Comparison of ENCODE assay signal across 12 cellular contexts in genomic region chr19:42465827-42466280, GRCh38. TPM values are rescaled to one million over a fixed set of nuclear protein-coding genes. Genes with fewer than 3 reads are reported as not detected.
DNase-seq lines count a peak whose midpoint lies in the region; ATAC-seq, FAIRE-seq and TF ChIP-seq lines count a peak whose summit lies in the region.
"Had no signal": no experiment of that assay in that cellular context is flagged by ENCODE, and none has a peak within 500 bp of the region (broad histone marks: within the 10 kb centered on the region; RNA-seq: fewer than 3 reads in every experiment).

No MANE protein-coding gene starts in this region.

- no peaks in the 10 kb centered on the region for H3K9me3 ChIP-seq in lower lobe of right lung
- no peaks in the 10 kb centered on the region for H3K9me3 ChIP-seq in mucosa of descending colon
- H3K9me3 ChIP-seq in thyroid gland: no peaks in the 10 kb centered on the region

- H3K4me3 ChIP-seq in lower lobe of right lung: no peak overlapping the region
- no peak overlapping the region for H3K4me3 ChIP-seq in mucosa of descending colon
- no peak overlapping the region for H3K4me3 ChIP-seq in thyroid gland (replicated peaks in 1 of 3)

- H3K4me1 ChIP-seq in lower lobe of right lung: peaks cover 18% of the 10 kb centered on the region
- peaks cover 13% of the 10 kb centered on the region for H3K4me1 ChIP-seq in mucosa of descending colon (ENCODE audit: low read depth)
- H3K4me1 ChIP-seq in thyroid gland: peaks cover 0 to 5% of the 10 kb centered on the region in 2 donors

- TF ChIP-seq POLR2A in GM12891 (IDR thresholded peaks at IDR 0.05; ENCODE audit: low read depth, low read length) (0 out of 2 replicates have a peak, but pooled peaks have one; percentile 29), thyroid gland (IDR thresholded peaks at IDR 0.05) (no peak)

- intact Hi-C loops in lower lobe of right lung (cut with DNase I) (no loop called here), mucosa of descending colon (cut with DNase I, micrococcal nuclease) (no loop called here), thyroid gland (cut with DNase I) (no loop called here)

- WGBS in thyroid gland, 2 donors: 80 to 81% methylated on average over 5 of the region's 5 CpGs

- H3K27me3 ChIP-seq in lower lobe of right lung (ENCODE audit: low read depth): no peaks in the 10 kb centered on the region
- no peaks in the 10 kb centered on the region for H3K27me3 ChIP-seq in thyroid gland
- H3K27me3 ChIP-seq: foreskin keratinocyte had no signal

- DNase-seq in GM12891 (ENCODE audit: insufficient read length, low spot score): peak; percentile 39
- no peak for DNase-seq in lower lobe of right lung
- DNase-seq in NCI-H524 treated with DMSO at 0.1 percent for 48 hours (lab: John Stamatoyannopoulos, UW): no peak
- DNase-seq in mucosa of descending colon: no peak
- no peak for DNase-seq in NCI-H82 treated with DMSO at 0.1 percent for 48 hours (lab: John Stamatoyannopoulos, UW; ENCODE audit: unreplicated experiment)
- no peak for DNase-seq in thyroid gland
- DNase-seq: foreskin keratinocyte, KBM-7 had no signal

- ATAC-seq in GM19467 (IDR thresholded peaks at IDR 0.05; ENCODE audit: unreplicated experiment): peak; percentile 55
- peak; percentile 81 for ATAC-seq in HG03378 (IDR thresholded peaks at IDR 0.05; ENCODE audit: unreplicated experiment)
- no peak for ATAC-seq in lower lobe of right lung
- ATAC-seq in mucosa of descending colon: no peak
- ATAC-seq: foreskin keratinocyte had no signal

- H3K36me3 ChIP-seq in lower lobe of right lung: no peaks in the 10 kb centered on the region
- no peaks in the 10 kb centered on the region for H3K36me3 ChIP-seq in mucosa of descending colon (ENCODE audit: low read depth)
- no peaks in the 10 kb centered on the region for H3K36me3 ChIP-seq in thyroid gland

- TF ChIP-seq CTCF in lower lobe of right lung (IDR thresholded peaks at IDR 0.05) (no peak), mucosa of descending colon (IDR thresholded peaks at IDR 0.05) (no peak), thyroid gland (IDR thresholded peaks at IDR 0.05) (no peak)

- H3K27ac ChIP-seq in lower lobe of right lung: peak overlapping the region; percentile 16
- peak overlapping the region in 1 of 3 donors; percentile 17 for H3K27ac ChIP-seq in thyroid gland
- H3K27ac ChIP-seq: foreskin keratinocyte had no signal

- peak; percentile 97 for FAIRE-seq in GM12891 (lab: Jason Lieb, UNC)
- FAIRE-seq: G401.6 had no signal

TF ChIP-seq in GM12891, 5 proteins besides CTCF, POLR2A, EP300 and RAD21:
- 0 out of 2 replicates have a peak, but pooled peaks have one; percentile 74 for TF ChIP-seq POU2F2 (IDR thresholded peaks at IDR 0.05; ENCODE audit: low read depth, low read length)
- 0 out of 2 replicates have a peak, but pooled peaks have one; percentile 65 for TF ChIP-seq POLR2AphosphoS5 (IDR thresholded peaks at IDR 0.05; ENCODE audit: low read depth, low read length)
- TF ChIP-seq TAF1 (IDR thresholded peaks at IDR 0.05; ENCODE audit: low read depth, low read length): no peak
- peak; percentile 98 for TF ChIP-seq SPI1 (IDR thresholded peaks at IDR 0.05; ENCODE audit: low read depth, low read length)
- TF ChIP-seq PAX5 (IDR thresholded peaks at IDR 0.05; ENCODE audit: insufficient read depth, low read length, severe bottlenecking): no peak

RNA-seq across cellular contexts. Expression of gene CXCL17, which starts 23.1 kb away (rescaled TPM):
- not detected for polyA plus RNA-seq in GM12891 (2012; ENCODE audit: low read depth, missing spikeins)
- 159 TPM for total RNA-seq in lower lobe of right lung
- total RNA-seq in mucosa of descending colon: not detected
- total RNA-seq in thyroid gland: not detected
- total RNA-seq: foreskin keratinocyte, pulmonary artery endothelial cell had no signal
- polyA plus RNA-seq: foreskin keratinocyte had no signal

RNA-seq across cellular contexts. Expression of gene LIPE, which starts 38.7 kb away (rescaled TPM):
- 6.7 TPM for polyA plus RNA-seq in GM12891 (2012; ENCODE audit: low read depth, missing spikeins)
- total RNA-seq in lower lobe of right lung (3.2 TPM), mucosa of descending colon (10 to 100 TPM in 2 of 3 donors, 1 to 10 TPM in 1; 7.9 to 11.7 (median 10.0) TPM), thyroid gland (10 to 100 TPM in 1 of 4 donors, 1 to 10 TPM in 3; 4.0 to 10.0 (median 7.4) TPM)

Comparison
In these comparisons a context has a peak if more than half of its experiments do, and no peak if none do; other contexts are left out.
1. ATAC-seq: peak in GM19467 (single experiment) and HG03378 (single experiment); none in lower lobe of right lung (0 of 2) and mucosa of descending colon (single experiment).
2. RNA of gene CXCL17, which starts 23.1 kb away (total RNA-seq): 159 TPM in lower lobe of right lung (single experiment); not detected in mucosa of descending colon and not detected in thyroid gland; every median in the first group is over 100 times any median in the second.